ENCODE assay signal across 30 cellular contexts in genomic region chr3:62127116-62127515, GRCh38.
"Had no signal": no experiment of that assay in that cellular context is flagged by ENCODE, and none has a peak within 500 bp of the region (broad histone marks: within the 10 kb centered on the region; RNA-seq: fewer than 3 reads in every experiment).

No MANE protein-coding gene starts in this region.

- H3K4me3 Mint-ChIP-seq: naive B cell; naive thymus-derived CD8-positive, alpha-beta T cell; natural killer cell treated with Interleukin-12 subunit alpha and Interleukin-12 subunit beta and Interleukin-15 and Interleukin-18, amount 100 ng/mL, for 72 hours; neural progenitor cell; stimulated activated memory B cell treated with anti-CD40 and anti-IgM and Interleukin-4, amounts not matched to agents 10 μg/mL and 1 μg/mL and 100 μg/mL, for 72 hours; stimulated activated naive CD8-positive, alpha-beta T cell treated with anti-CD3 and anti-CD28 coated beads, Interleukin-15, amount 100 ng/mL, for 72 hours; type B pancreatic cell had no signal

- H3K9me3 Mint-ChIP-seq: stimulated activated memory B cell treated with anti-CD40 and anti-IgM and Interleukin-4, amounts not matched to agents 10 μg/mL and 1 μg/mL and 100 μg/mL, for 72 hours; stimulated activated naive CD8-positive, alpha-beta T cell treated with anti-CD3 and anti-CD28 coated beads, Interleukin-15, amount 100 ng/mL, for 72 hours had no signal

- H3K4me1 Mint-ChIP-seq: naive B cell; naive thymus-derived CD8-positive, alpha-beta T cell; stimulated activated memory B cell treated with anti-CD40 and anti-IgM and Interleukin-4, amounts not matched to agents 10 μg/mL and 1 μg/mL and 100 μg/mL, for 72 hours; stimulated activated naive CD8-positive, alpha-beta T cell treated with anti-CD3 and anti-CD28 coated beads, Interleukin-15, amount 100 ng/mL, for 72 hours had no signal

- H3K9ac ChIP-seq: neural progenitor cell, parathyroid adenoma had no signal

- H3K27me3 Mint-ChIP-seq: natural killer cell treated with Interleukin-12 subunit alpha and Interleukin-12 subunit beta and Interleukin-15 and Interleukin-18, amount 100 ng/mL, for 72 hours; stimulated activated memory B cell treated with anti-CD40 and anti-IgM and Interleukin-4, amounts not matched to agents 10 μg/mL and 1 μg/mL and 100 μg/mL, for 72 hours; type B pancreatic cell had no signal

- H3K36me3 ChIP-seq: neural progenitor cell, ovary, prostate gland, right lobe of liver, sigmoid colon, suprapubic skin, tibial artery, transverse colon, upper lobe of right lung, uterus had no signal

- H3K4me1 ChIP-seq: prostate gland, right lobe of liver, testis, uterus had no signal

- DNase-seq: naive B cell; naive thymus-derived CD8-positive, alpha-beta T cell; occipital lobe; ovary; posterior cingulate gyrus; right cardiac atrium; right lobe of liver; sigmoid colon; small intestine; stimulated activated CD4-positive, alpha-beta T cell treated with anti-CD3 and anti-CD28 coated beads, Interleukin-15, amount 100 ng/mL, for 24 hours; stimulated activated CD4-positive, alpha-beta T cell treated with anti-CD3 and anti-CD28 coated beads, Interleukin-2, amount 100 ng/mL, for 24 hours; stimulated activated CD4-positive, alpha-beta T cell treated with anti-CD3 and anti-CD28 coated beads, Interleukin-4, amount 100 ng/mL, for 1 hour; stimulated activated CD4-positive, alpha-beta T cell treated with anti-CD3 and anti-CD28 coated beads, Interleukin-4, amount 100 ng/mL, for 4 hours; stimulated activated CD8-positive, alpha-beta memory T cell treated with anti-CD3 and anti-CD28 coated beads, Interleukin-4, amount 100 ng/mL, for 48 hours; stimulated activated naive CD4-positive, alpha-beta T cell; stimulated activated naive CD8-positive, alpha-beta T cell treated with anti-CD3 and anti-CD28 coated beads, Interleukin-15, amount 100 ng/mL, for 72 hours; stimulated activated naive CD8-positive, alpha-beta T cell treated with anti-CD3 and anti-CD28 coated beads, Interleukin-15, Interleukin-2, amounts not matched to agents 100 U/mL and 50 U/mL, for 24 hours; substantia nigra; testis; tibial artery; transverse colon; upper lobe of right lung; uterus had no signal

- H3K4me2 ChIP-seq: neural progenitor cell had no signal

- H3K36me3 Mint-ChIP-seq: naive B cell; naive thymus-derived CD8-positive, alpha-beta T cell; stimulated activated memory B cell treated with anti-CD40 and anti-IgM and Interleukin-4, amounts not matched to agents 10 μg/mL and 1 μg/mL and 100 μg/mL, for 72 hours had no signal

- FAIRE-seq: small intestine had no signal

- H3K27ac ChIP-seq: neural progenitor cell, ovary, parathyroid adenoma, prostate gland, right lobe of liver, sigmoid colon, suprapubic skin, testis, transverse colon, upper lobe of right lung, uterus had no signal

- H3K27ac Mint-ChIP-seq: naive B cell; naive thymus-derived CD8-positive, alpha-beta T cell; natural killer cell treated with Interleukin-12 subunit alpha and Interleukin-12 subunit beta and Interleukin-15 and Interleukin-18, amount 100 ng/mL, for 72 hours; neural progenitor cell; stimulated activated memory B cell treated with anti-CD40 and anti-IgM and Interleukin-4, amounts not matched to agents 10 μg/mL and 1 μg/mL and 100 μg/mL, for 72 hours; stimulated activated naive CD8-positive, alpha-beta T cell treated with anti-CD3 and anti-CD28 coated beads, Interleukin-15, amount 100 ng/mL, for 72 hours; type B pancreatic cell had no signal

- H2AFZ ChIP-seq: neural progenitor cell, parathyroid adenoma had no signal

- H3K4me3 ChIP-seq: neural progenitor cell, ovary, prostate gland, right lobe of liver, sigmoid colon, suprapubic skin, testis, tibial artery, transverse colon, upper lobe of right lung, uterus had no signal

- H3K27me3 ChIP-seq: neural progenitor cell, ovary, right lobe of liver, sigmoid colon, suprapubic skin, testis, tibial artery, transverse colon, upper lobe of right lung, uterus had no signal

- ATAC-seq: naive thymus-derived CD8-positive, alpha-beta T cell; natural killer cell treated with Interleukin-12 subunit alpha and Interleukin-12 subunit beta and Interleukin-15 and Interleukin-18, amount 100 ng/mL, for 72 hours; right cardiac atrium; right lobe of liver; stimulated activated memory B cell treated with anti-CD40 and anti-IgM and Interleukin-4, amounts not matched to agents 10 μg/mL and 1 μg/mL and 100 μg/mL, for 72 hours; stimulated activated naive CD8-positive, alpha-beta T cell treated with anti-CD3 and anti-CD28 coated beads, Interleukin-15, amount 100 ng/mL, for 72 hours; stimulated activated naive CD8-positive, alpha-beta T cell treated with anti-CD3 and anti-CD28 coated beads, Interleukin-15, Interleukin-2, amounts not matched to agents 100 U/mL and 50 U/mL, for 24 hours; upper lobe of right lung had no signal

- H3K9me3 ChIP-seq: ovary, prostate gland, right lobe of liver, suprapubic skin, testis, tibial artery, transverse colon, upper lobe of right lung, uterus had no signal
